In the genomic region with DNA sequence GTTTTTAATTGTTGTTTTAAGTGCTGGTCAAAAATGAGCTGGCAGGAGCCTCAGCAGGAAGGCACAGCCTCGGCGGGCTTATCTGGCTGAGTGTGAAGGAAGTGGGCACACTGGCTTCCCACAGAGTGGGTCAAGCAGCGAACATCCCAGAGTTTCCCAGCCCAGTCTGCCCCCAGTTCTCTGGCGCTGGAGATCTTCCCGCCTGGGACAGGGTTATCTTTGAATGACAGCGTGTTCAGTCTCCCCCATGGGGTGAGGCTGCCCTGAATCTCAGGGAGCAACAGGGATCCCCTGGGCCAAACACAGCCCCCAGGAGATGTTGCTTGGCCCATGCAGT, we compare ENCODE assay signal across 20 cellular contexts.
DNase-seq lines count a peak whose midpoint lies in the region; ATAC-seq and TF ChIP-seq lines count a peak whose summit lies in the region.
"Had no signal": no experiment of that assay in that cellular context is flagged by ENCODE, and none has a peak within 500 bp of the region (broad histone marks: within the 10 kb centered on the region; RNA-seq: fewer than 3 reads in every experiment).

No MANE protein-coding gene starts in this region.

- no peak overlapping the region for H4K91ac ChIP-seq in IMR-90 (ENCODE audit: insufficient read depth, low read depth, low read length)

- H3K9ac ChIP-seq in IMR-90 (ENCODE audit: low read depth, low read length) = no peak overlapping the region

- H2BK15ac ChIP-seq in IMR-90 (ENCODE audit: low read depth, low read length) = no peak overlapping the region; the same call in 2 of the 3 replicates

- no peak overlapping the region; the same call in 1 of the 2 replicates for H3K14ac ChIP-seq in IMR-90 (replicated peaks; ENCODE audit: low read depth, low read length)

- H3K4me1 ChIP-seq in CD8-positive, alpha-beta memory T cell (ENCODE audit: insufficient read depth, low read length) = peaks cover 44% of the 10 kb centered on the region
- H3K4me1 ChIP-seq in IMR-90 (ENCODE audit: control insufficient read depth, insufficient read depth, low read length) = no peaks in the 10 kb centered on the region

- H2BK120ac ChIP-seq in IMR-90 (ENCODE audit: low read depth, low read length) = peak overlapping the region; percentile 24; the same call in 1 of the 2 replicates

- H3K56ac ChIP-seq in IMR-90 (ENCODE audit: extremely low read depth, insufficient read depth, low read length) = no peak overlapping the region

- H4K5ac ChIP-seq in IMR-90 (ENCODE audit: low read depth, low read length) = no peak overlapping the region

- CTCF ChIA-PET in CD8-positive, alpha-beta memory T cell (lab: Charles Lee) = no interaction called here
- CTCF ChIA-PET in IMR-90 (lab: Yijun Ruan, JAX) = no interaction called here

- no peak overlapping the region for H3K27ac ChIP-seq in CD8-positive, alpha-beta memory T cell (ENCODE audit: low read depth, low read length)
- H3K27ac ChIP-seq in IMR-90 (ENCODE audit: insufficient read depth, low read length) (no peak overlapping the region), brain microvascular endothelial cell (peak overlapping the region; percentile 10)
- H3K27ac ChIP-seq: neutrophil, VCaP had no signal

- no peak overlapping the region for H2AFZ ChIP-seq in IMR-90 (replicated peaks; ENCODE audit: low read length, poor library complexity)

- no peak for TF ChIP-seq POLR2A in IMR-90 (IDR thresholded peaks at IDR 0.05; ENCODE audit: low read depth, low read length)

- no peaks in the 10 kb centered on the region for H3K9me3 ChIP-seq in CD8-positive, alpha-beta memory T cell (ENCODE audit: low read length)
- H3K9me3 ChIP-seq in IMR-90 (ENCODE audit: control insufficient read depth, insufficient read depth, low read length) = no peaks in the 10 kb centered on the region
- H3K9me3 ChIP-seq: neutrophil had no signal

- 25% methylated on average over 2 of the region's 6 CpGs; no CpG with 5 or more reads in 1 of the 2 experiments for WGBS in IMR-90 (ENCODE audit: extremely low coverage in 2 of 2, insufficient read length in 1 of 2), 2 experiments

- no peak overlapping the region for H3K4me3 ChIP-seq in CD8-positive, alpha-beta memory T cell (ENCODE audit: low read length)
- H3K4me3 ChIP-seq in IMR-90 (ENCODE audit: insufficient read depth, low read depth, low read length) (no peak overlapping the region), brain microvascular endothelial cell (ENCODE audit: low read depth, low read length) (no peak overlapping the region)

- peak overlapping the region in 5 of 8 donors; percentile 62 to 87 (median 80) for H3K27ac Mint-ChIP-seq in CD8-positive, alpha-beta memory T cell

- in situ Hi-C loops in IMR-90 (cut with MboI; ENCODE audit: low sequenced_read_pairs) (no loop called here), brain microvascular endothelial cell (cut with HindIII; ENCODE audit: low pct_ligation_motif_present, low sequenced_read_pairs) (no loop called here)

- TF ChIP-seq CTCF in IMR-90 (conservative IDR thresholded peaks at IDR 0.05; ENCODE audit: low read depth, low read length) = no peak
- no peak for TF ChIP-seq CTCF in brain microvascular endothelial cell (IDR thresholded peaks at IDR 0.05; ENCODE audit: low read depth, low read length, missing control alignments)
- TF ChIP-seq CTCF in omental fat pad (IDR thresholded peaks at IDR 0.05) = no peak

- H3K79me1 ChIP-seq in IMR-90 (ENCODE audit: low read depth in 1 of 2, low read length in 2 of 2) = no peaks in the 10 kb centered on the region

- H3K27me3 ChIP-seq in CD8-positive, alpha-beta memory T cell (ENCODE audit: insufficient read depth, low read length, poor library complexity, severe bottlenecking) = no peaks in the 10 kb centered on the region
- H3K27me3 ChIP-seq in IMR-90 (ENCODE audit: control insufficient read depth, insufficient read depth, low read length) (no peaks in the 10 kb centered on the region), brain microvascular endothelial cell (replicated peaks) (no peaks in the 10 kb centered on the region)

- no peaks in the 10 kb centered on the region for H3K27me3 Mint-ChIP-seq in CD8-positive, alpha-beta memory T cell

- no peaks in the 10 kb centered on the region for H3K9me3 Mint-ChIP-seq in CD8-positive, alpha-beta memory T cell

- H3K36me3 Mint-ChIP-seq in CD8-positive, alpha-beta memory T cell = no peaks in the 10 kb centered on the region

- intact Hi-C loops in IMR-90 (cut with micrococcal nuclease) = no loop called here

- dilution Hi-C loops in IMR-90 (cut with HindIII; ENCODE audit: low sequenced_read_pairs, unreplicated experiment) = no loop called here

- no peak overlapping the region for H3K18ac ChIP-seq in IMR-90 (ENCODE audit: low read depth, low read length)

- H2BK5ac ChIP-seq in IMR-90 (ENCODE audit: low read depth, low read length, poor library complexity, severe bottlenecking) = no peak overlapping the region

- peaks cover 56 to 70% (median 65%) of the 10 kb centered on the region in 3 donors for H3K4me1 Mint-ChIP-seq in CD8-positive, alpha-beta memory T cell

- ATAC-seq in IMR-90 (ENCODE audit: low read depth) (no peak), omental fat pad (ENCODE audit: low FRiP score) (peak; percentile 41)
- ATAC-seq: Panc1 had no signal

- H3K9me1 ChIP-seq in IMR-90 (ENCODE audit: insufficient read depth, low read length) = no peaks in the 10 kb centered on the region

- H3K4me2 ChIP-seq in IMR-90 (ENCODE audit: low read depth, low read length) = no peak overlapping the region

- no peak overlapping the region for H2AK5ac ChIP-seq in IMR-90 (ENCODE audit: low read depth, low read length)

- H3K23ac ChIP-seq in IMR-90 (ENCODE audit: low read depth, low read length) = no peak overlapping the region

- H3K4ac ChIP-seq in IMR-90 (ENCODE audit: low read depth, low read length) = no peak overlapping the region

- POLR2A ChIA-PET in CD8-positive, alpha-beta memory T cell (lab: Charles Lee) = no interaction called here
- POLR2A ChIA-PET in IMR-90 (lab: Charles Lee; ENCODE audit: unreplicated experiment) = no interaction called here

- TF ChIP-seq RAD21 in IMR-90 (IDR thresholded peaks at IDR 0.05; ENCODE audit: low read length) = no peak

- no peak overlapping the region for H2BK20ac ChIP-seq in IMR-90 (ENCODE audit: low read depth, low read length)

- H4K20me1 ChIP-seq in IMR-90 (ENCODE audit: insufficient read depth, low read length) = no peaks in the 10 kb centered on the region

- no peak for DNase-seq in CD8-positive, alpha-beta memory T cell
- no peak for DNase-seq in IMR-90
- DNase-seq in brain microvascular endothelial cell = peak; percentile 20
- DNase-seq in omental fat pad (ENCODE audit: low spot score) = no peak
- DNase-seq in DMS114 treated with DMSO at 0.1 percent for 48 hours (lab: John Stamatoyannopoulos, UW; ENCODE audit: unreplicated experiment) = no peak
- DNase-seq in NOMO-1 treated with dmso at 0.1 percent for 144 hours (lab: John Stamatoyannopoulos, UW; ENCODE audit: unreplicated experiment) = no peak
- DNase-seq in stimulated activated CD4-positive, alpha-beta T cell treated with anti-CD3 and anti-CD28 coated beads, Interleukin-4, amount 100 ng/mL, for 1 hour = no peak
- DNase-seq: activated gamma-delta T cell treated with Interleukin-2 at 50 U/mL for 16 hours; C1 segment of cervical spinal cord; cortex of kidney; islet precursor cell; KBM-7; midbrain; NCI-H1105 treated with DMSO at 0.1 percent for 48 hours; NCI-H2171 treated with DMSO at 0.1 percent for 48 hours; NCI-H82; stimulated activated CD4-positive, alpha-beta T cell treated with anti-CD3 and anti-CD28 coated beads, Interleukin-4, amount 100 ng/mL, for 4 hours had no signal

- peak overlapping the region in 1 of 7 donors; percentile 12 for H3K4me3 Mint-ChIP-seq in CD8-positive, alpha-beta memory T cell

- H4K8ac ChIP-seq in IMR-90 (ENCODE audit: low read depth in 2 of 2, low read length in 2 of 2) = no peak overlapping the region; a peak in 1 of 4 replicates

- H2AK9ac ChIP-seq in IMR-90 (replicated peaks; ENCODE audit: low read depth, low read length, poor library complexity) = no peak overlapping the region

- BruUV-seq in IMR-90 (replicated peaks; lab: Mats Ljungman, UMichigan) = no TSS peak

- no peaks in the 10 kb centered on the region for H3K36me3 ChIP-seq in CD8-positive, alpha-beta memory T cell (ENCODE audit: insufficient read depth, low read length)
- no peaks in the 10 kb centered on the region for H3K36me3 ChIP-seq in IMR-90 (ENCODE audit: control insufficient read depth, insufficient read depth, low read length)
- no peaks in the 10 kb centered on the region for H3K36me3 ChIP-seq in brain microvascular endothelial cell (replicated peaks)
- H3K36me3 ChIP-seq: neutrophil had no signal

TF ChIP-seq in IMR-90, 13 proteins besides CTCF, POLR2A, EP300 and RAD21:
- TF ChIP-seq, protein P1, sequence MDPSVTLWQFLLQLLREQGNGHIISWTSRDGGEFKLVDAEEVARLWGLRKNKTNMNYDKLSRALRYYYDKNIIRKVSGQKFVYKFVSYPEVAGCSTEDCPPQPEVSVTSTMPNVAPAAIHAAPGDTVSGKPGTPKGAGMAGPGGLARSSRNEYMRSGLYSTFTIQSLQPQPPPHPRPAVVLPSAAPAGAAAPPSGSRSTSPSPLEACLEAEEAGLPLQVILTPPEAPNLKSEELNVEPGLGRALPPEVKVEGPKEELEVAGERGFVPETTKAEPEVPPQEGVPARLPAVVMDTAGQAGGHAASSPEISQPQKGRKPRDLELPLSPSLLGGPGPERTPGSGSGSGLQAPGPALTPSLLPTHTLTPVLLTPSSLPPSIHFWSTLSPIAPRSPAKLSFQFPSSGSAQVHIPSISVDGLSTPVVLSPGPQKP (IDR thresholded peaks at IDR 0.05; ENCODE audit: borderline replicate concordance, low read depth, low read length) = no peak
- no peak for TF ChIP-seq CEBPB (IDR thresholded peaks at IDR 0.05; ENCODE audit: low read depth, low read length)
- TF ChIP-seq FOS (IDR thresholded peaks at IDR 0.05; ENCODE audit: low read depth, low read length) = no peak
- no peak for TF ChIP-seq NFE2L2 (IDR thresholded peaks at IDR 0.05; ENCODE audit: low read depth, low read length)
TF ChIP-seq in IMR-90: peak in this region for 0.
